ENCODE assay signal across 8 cellular contexts in genomic region chrX:39309018-39309620, GRCh38.
A peak's percentile ranks its signal among the peaks of the same experiment; 100 is the strongest.
DNase-seq lines count a peak whose midpoint lies in the region; ATAC-seq and TF ChIP-seq lines count a peak whose summit lies in the region.

No MANE protein-coding gene starts in this region.

- peaks cover 14% of the 10 kb centered on the region for H3K36me3 Mint-ChIP-seq in activated CD4-positive, alpha-beta T cell treated with anti-CD3 and anti-CD28 coated beads, Interleukin-2, amount 10 ng/mL, durations not matched to agents 7 days and 5 days (ENCODE audit: low read depth)
- no peaks in the 10 kb centered on the region for H3K36me3 Mint-ChIP-seq in CD14-positive monocyte

- TF ChIP-seq CTCF in CD14-positive monocyte (IDR thresholded peaks at IDR 0.05), result no peak

- DNase-seq in HT1080 (ENCODE audit: low read depth) (peak; percentile 0), NCI-H187 (lab: John Stamatoyannopoulos, UW) (no peak), NCI-H2081 (lab: John Stamatoyannopoulos, UW) (no peak), CD14-positive monocyte (ENCODE audit: low spot score) (no peak)
- DNase-seq in activated CD4-positive, alpha-beta T cell treated with anti-CD3 and anti-CD28 coated beads, Interleukin-2, amount 10 ng/mL, durations not matched to agents 7 days and 5 days, result no peak
- peak in 2 of 3 experiments; percentile 38 to 53 for DNase-seq in stimulated activated CD4-positive, alpha-beta T cell treated with anti-CD3 and anti-CD28 coated beads, TNF-alpha, amount 100 ng/mL, for 4 hours (ENCODE audit: low read depth in 3 of 3)

- POLR2A ChIA-PET in activated CD4-positive, alpha-beta T cell treated with anti-CD3 and anti-CD28 coated beads, Interleukin-2, amount 10 ng/mL, durations not matched to agents 7 days and 5 days (lab: Charles Lee), result interaction anchor here (0.6 kb wide), 1 partner anchor 184 kb away, joined by 3 read pairs; no protein-coding TSS in a partner anchor

- H3K27ac Mint-ChIP-seq in activated CD4-positive, alpha-beta T cell treated with anti-CD3 and anti-CD28 coated beads, Interleukin-2, amount 10 ng/mL, durations not matched to agents 7 days and 5 days, result peak overlapping the region; percentile 96
- no peak overlapping the region for H3K27ac Mint-ChIP-seq in CD14-positive monocyte

- intact Hi-C loops in CD14-positive monocyte (cut with micrococcal nuclease), result no loop called here

- CTCF ChIA-PET in activated CD4-positive, alpha-beta T cell treated with anti-CD3 and anti-CD28 coated beads, Interleukin-2, amount 10 ng/mL, durations not matched to agents 7 days and 5 days (lab: Charles Lee), result interaction anchor here (0.6 to 2.5 kb wide), 3 partner anchors 22 to 1910 kb away, joined by 3 to 6 read pairs (median 3); no protein-coding TSS in a partner anchor

- H3K4me3 Mint-ChIP-seq in activated CD4-positive, alpha-beta T cell treated with anti-CD3 and anti-CD28 coated beads, Interleukin-2, amount 10 ng/mL, durations not matched to agents 7 days and 5 days, result no peak overlapping the region
- H3K4me3 Mint-ChIP-seq in CD14-positive monocyte, result no peak overlapping the region

- H3K4me1 Mint-ChIP-seq in activated CD4-positive, alpha-beta T cell treated with anti-CD3 and anti-CD28 coated beads, Interleukin-2, amount 10 ng/mL, durations not matched to agents 7 days and 5 days, result peaks cover 40% of the 10 kb centered on the region
- H3K4me1 Mint-ChIP-seq in CD14-positive monocyte, result peaks cover 4% of the 10 kb centered on the region

- ATAC-seq in esophagus mucosa, result peak; percentile 29
- ATAC-seq in HG03095 (IDR thresholded peaks at IDR 0.05; ENCODE audit: unreplicated experiment), result no peak

- peaks cover 12% of the 10 kb centered on the region for H3K9me3 Mint-ChIP-seq in activated CD4-positive, alpha-beta T cell treated with anti-CD3 and anti-CD28 coated beads, Interleukin-2, amount 10 ng/mL, durations not matched to agents 7 days and 5 days
- peaks cover 0 to 2% (median 0%) of the 10 kb centered on the region in 7 donors for H3K9me3 Mint-ChIP-seq in CD14-positive monocyte

- no peaks in the 10 kb centered on the region for H3K27me3 Mint-ChIP-seq in activated CD4-positive, alpha-beta T cell treated with anti-CD3 and anti-CD28 coated beads, Interleukin-2, amount 10 ng/mL, durations not matched to agents 7 days and 5 days
- peaks cover 0 to 10% (median 8%) of the 10 kb centered on the region in 3 donors for H3K27me3 Mint-ChIP-seq in CD14-positive monocyte (ENCODE audit: low read depth in 3 of 3)

Comparison
In these comparisons a context has a peak if more than half of its experiments do, and no peak if none do; other contexts are left out.
1. DNase-seq: peak in HT1080 (single experiment) and stimulated activated CD4-positive, alpha-beta T cell treated with anti-CD3 and anti-CD28 coated beads, TNF-alpha, amount 100 ng/mL, for 4 hours (2 of 3); none in activated CD4-positive, alpha-beta T cell treated with anti-CD3 and anti-CD28 coated beads, Interleukin-2, amount 10 ng/mL, durations not matched to agents 7 days and 5 days (single experiment), NCI-H187 (0 of 2), NCI-H2081 (0 of 2) and CD14-positive monocyte (single experiment).